Comparison of ENCODE assay signal across 33 cellular contexts in genomic region chr10:30878920-30879319, GRCh38.
"Had no signal": no experiment of that assay in that cellular context is flagged by ENCODE, and none has a peak within 500 bp of the region (broad histone marks: within the 10 kb centered on the region; RNA-seq: fewer than 3 reads in every experiment).

No MANE protein-coding gene starts in this region.

- H3K9me3 ChIP-seq: ascending aorta, body of pancreas, breast epithelium had no signal

- DNase-seq: activated effector memory CD4-positive, alpha-beta T cell treated with anti-CD3 and anti-CD28 coated beads, Interleukin-2, amount 50 U/mL, for 16 hours; activated effector memory CD4-positive, alpha-beta T cell treated with Interleukin-2 at 50 U/mL for 16 hours; activated gamma-delta T cell; activated gamma-delta T cell treated with Interleukin-2 at 50 U/mL for 16 hours; activated naive CD4-positive, alpha-beta T cell; activated naive CD4-positive, alpha-beta T cell treated with anti-CD3 and anti-CD28 coated beads for 36 hours; activated naive CD4-positive, alpha-beta T cell treated with anti-CD3 and anti-CD28 coated beads, Interleukin-2, amount 10 ng/mL, durations not matched to agents 7 days and 5 days; activated naive CD4-positive, alpha-beta T cell treated with anti-CD3 and anti-CD28 coated beads, Interleukin-2, amount 50 U/mL, for 16 hours; activated naive CD4-positive, alpha-beta T cell treated with Interleukin-2 at 50 U/mL for 16 hours; activated naive CD8-positive, alpha-beta T cell treated with anti-CD3 and anti-CD28 coated beads for 36 hours; activated naive CD8-positive, alpha-beta T cell treated with anti-CD3 and anti-CD28 coated beads, Interleukin-2, amount 10 ng/mL, durations not matched to agents 7 days and 5 days; activated naive CD8-positive, alpha-beta T cell treated with anti-CD3 and anti-CD28 coated beads, Interleukin-2, amount 50 U/mL, for 24 hours; activated T-cell treated with anti-CD3 and anti-CD28 coated beads, Interleukin-2, amount 50 U/mL, for 1 hour; activated T-cell treated with anti-CD3 and anti-CD28 coated beads, Interleukin-2, amount 50 U/mL, for 24 hours; activated T-cell treated with anti-CD3 and anti-CD28 coated beads, Interleukin-2, amount 50 U/mL, for 4 hours; activated T-cell treated with anti-CD3 and anti-CD28 coated beads, Interleukin-2, amount 50 U/mL, for 48 hours; activated T-cell treated with anti-CD3 and anti-CD28 coated beads, Interleukin-2, amount 50 U/mL, for 72 hours; adrenal gland; amniotic stem cell; amygdala; anterior cingulate cortex; aorta; body of pancreas; brain microvascular endothelial cell; caudate nucleus; central memory CD4-positive, alpha-beta T cell; cerebellar nuclear complex had no signal

- H3K36me3 ChIP-seq: adrenal gland, brain microvascular endothelial cell, breast epithelium, cardiac muscle cell had no signal

- H3K4me3 ChIP-seq: adrenal gland, ascending aorta, body of pancreas, breast epithelium, cardiac muscle cell had no signal

- H3K27ac ChIP-seq: adrenal gland, ascending aorta, body of pancreas, brain microvascular endothelial cell, breast epithelium, cardiac muscle cell had no signal

- FAIRE-seq: astrocyte had no signal

- H3K27me3 ChIP-seq: adrenal gland, ascending aorta, body of pancreas, brain microvascular endothelial cell, breast epithelium, cardiac muscle cell had no signal

- H3K4me1 ChIP-seq: adrenal gland, ascending aorta, body of pancreas, breast epithelium had no signal

- ATAC-seq: activated naive CD4-positive, alpha-beta T cell treated with anti-CD3 and anti-CD28 coated beads, Interleukin-2, amount 50 U/mL, for 72 hours; activated naive CD8-positive, alpha-beta T cell treated with anti-CD3 and anti-CD28 coated beads, Interleukin-2, amount 50 U/mL, for 24 hours; activated T-cell treated with anti-CD3 and anti-CD28 coated beads, Interleukin-2, amount 50 U/mL, for 4 hours; activated T-cell treated with anti-CD3 and anti-CD28 coated beads, Interleukin-2, amount 50 U/mL, for 72 hours; activated T-helper 17 cell treated with anti-CD3 and anti-CD28 coated beads, Interleukin-2, amount 50 U/mL, for 72 hours; body of pancreas had no signal
